ENCODE assay signal across 15 cellular contexts in the genomic region with DNA sequence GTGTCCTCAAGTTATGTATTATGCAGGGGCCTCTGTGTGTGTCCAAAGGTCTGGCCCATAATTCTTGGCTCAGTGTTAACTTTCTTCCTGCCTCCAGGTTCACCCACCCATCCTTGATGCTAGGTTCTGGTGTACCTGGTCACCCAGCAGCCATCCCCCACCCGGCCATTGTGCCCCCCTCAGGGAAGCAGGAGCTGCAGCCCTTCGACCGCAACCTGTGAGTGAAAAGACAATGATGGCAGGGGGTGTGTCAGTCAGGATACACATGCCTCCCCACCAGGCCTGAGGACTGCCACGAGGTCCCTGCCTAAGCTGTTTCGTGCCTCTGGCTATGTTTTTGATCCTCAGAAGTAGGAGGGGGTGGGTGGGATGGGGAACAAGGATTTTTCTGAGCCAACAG. TPM values are rescaled to one million over a fixed set of nuclear protein-coding genes. Genes with fewer than 3 reads are reported as not detected.
A peak's percentile ranks its signal among the peaks of the same experiment; 100 is the strongest.
DNase-seq lines count a peak whose midpoint lies in the region; ATAC-seq and TF ChIP-seq lines count a peak whose summit lies in the region.
"Had no signal": no experiment of that assay in that cellular context is flagged by ENCODE, and none has a peak within 500 bp of the region (broad histone marks: within the 10 kb centered on the region; RNA-seq: fewer than 3 reads in every experiment).

No MANE protein-coding gene starts in this region.

- intact Hi-C loops in cardiac septum (cut with DNase I): no loop called here
- intact Hi-C loops in heart right ventricle (cut with DNase I): loop anchor here in 8 of 10 donors (2.0 to 10.0 kb wide), 4 partner anchors 40 to 101 kb away; no protein-coding TSS in a partner anchor

- H3K36me3 Mint-ChIP-seq in activated naive CD8-positive, alpha-beta T cell treated with anti-CD3 and anti-CD28 coated beads for 36 hours: peaks cover 32% of the 10 kb centered on the region
- peaks cover 3% of the 10 kb centered on the region for H3K36me3 Mint-ChIP-seq in type B pancreatic cell
- H3K36me3 Mint-ChIP-seq in T-helper 2 cell treated with Interferon-gamma antibody and Interleukin-4, amounts not matched to agents 5 μg/mL and 100 μg/mL, for 36 hours (ENCODE audit: low read depth): peaks cover 35% of the 10 kb centered on the region

- H3K27me3 ChIP-seq in heart right ventricle: no peaks in the 10 kb centered on the region

- H3K27ac Mint-ChIP-seq in activated naive CD8-positive, alpha-beta T cell treated with anti-CD3 and anti-CD28 coated beads for 36 hours: peak overlapping the region; percentile 65
- peak overlapping the region; percentile 78 for H3K27ac Mint-ChIP-seq in type B pancreatic cell
- H3K27ac Mint-ChIP-seq in T-helper 2 cell treated with Interferon-gamma antibody and Interleukin-4, amounts not matched to agents 5 μg/mL and 100 μg/mL, for 36 hours: no peak overlapping the region

- H3K27ac ChIP-seq in heart right ventricle: no peak overlapping the region
- H3K27ac ChIP-seq: parathyroid adenoma had no signal

- H3K27me3 Mint-ChIP-seq in activated naive CD8-positive, alpha-beta T cell treated with anti-CD3 and anti-CD28 coated beads for 36 hours: no peaks in the 10 kb centered on the region
- no peaks in the 10 kb centered on the region for H3K27me3 Mint-ChIP-seq in type B pancreatic cell
- no peaks in the 10 kb centered on the region for H3K27me3 Mint-ChIP-seq in T-helper 2 cell treated with Interferon-gamma antibody and Interleukin-4, amounts not matched to agents 5 μg/mL and 100 μg/mL, for 36 hours (ENCODE audit: low read depth)
- H3K27me3 Mint-ChIP-seq: activated naive CD8-positive, alpha-beta T cell treated with anti-CD3 and anti-CD28 coated beads, Interleukin-2, amount 10 ng/mL, durations not matched to agents 7 days and 5 days had no signal

- TF ChIP-seq CTCF in heart right ventricle (IDR thresholded peaks at IDR 0.05) (no peak), type B pancreatic cell (conservative IDR thresholded peaks at IDR 0.05) (no peak), GM13976 (IDR thresholded peaks at IDR 0.05; ENCODE audit: borderline replicate concordance, control extremely low read depth, extremely low read depth, insufficient read depth, missing control alignments) (no peak)

- in situ Hi-C loops in GM13976 (cut with MboI; ENCODE audit: low sequenced_read_pairs, unreplicated experiment): no loop called here

- DNase-seq in cardiac septum (ENCODE audit: low spot score): peak; percentile 58
- DNase-seq in heart right ventricle: no peak
- no peak for DNase-seq in activated naive CD8-positive, alpha-beta T cell treated with anti-CD3 and anti-CD28 coated beads for 36 hours
- DNase-seq in left lobe of liver (ENCODE audit: low spot score): peak; percentile 41
- DNase-seq in type B pancreatic cell (ENCODE audit: extremely low spot score, unreplicated experiment): peak; percentile 65
- no peak for DNase-seq in iPS-NIHi11 (ENCODE audit: low spot score)
- no peak for DNase-seq in GM13976 (ENCODE audit: low spot score)
- no peak for DNase-seq in T-helper 2 cell treated with Interferon-gamma antibody and Interleukin-4, amounts not matched to agents 5 μg/mL and 100 μg/mL, for 36 hours (ENCODE audit: low spot score)
- DNase-seq: activated naive CD8-positive, alpha-beta T cell treated with anti-CD3 and anti-CD28 coated beads, Interleukin-2, amount 10 ng/mL, durations not matched to agents 7 days and 5 days; caudate nucleus; MM.1S; NCI-H187 treated with DMSO at 0.1 percent for 48 hours; NCI-H510A had no signal

- H3K4me1 Mint-ChIP-seq in activated naive CD8-positive, alpha-beta T cell treated with anti-CD3 and anti-CD28 coated beads for 36 hours: peaks cover 61% of the 10 kb centered on the region
- H3K4me1 Mint-ChIP-seq in type B pancreatic cell (ENCODE audit: unreplicated experiment): peaks cover 23% of the 10 kb centered on the region
- H3K4me1 Mint-ChIP-seq in T-helper 2 cell treated with Interferon-gamma antibody and Interleukin-4, amounts not matched to agents 5 μg/mL and 100 μg/mL, for 36 hours (ENCODE audit: low read depth): peaks cover 30% of the 10 kb centered on the region

- ATAC-seq in heart right ventricle (no peak), left lobe of liver (no peak)
- ATAC-seq: HCT116 had no signal

- no peak overlapping the region for H3K4me3 ChIP-seq in heart right ventricle

- peaks cover 0 to 82% (median 3%) of the 10 kb centered on the region in 9 donors for H3K36me3 ChIP-seq in heart right ventricle

- 76 to 85% methylated on average over 5 of the region's 5 CpGs for WGBS in heart right ventricle, 2 donors

- no peaks in the 10 kb centered on the region for H3K9me3 Mint-ChIP-seq in activated naive CD8-positive, alpha-beta T cell treated with anti-CD3 and anti-CD28 coated beads for 36 hours
- H3K9me3 Mint-ChIP-seq in type B pancreatic cell: no peaks in the 10 kb centered on the region
- no peaks in the 10 kb centered on the region for H3K9me3 Mint-ChIP-seq in T-helper 2 cell treated with Interferon-gamma antibody and Interleukin-4, amounts not matched to agents 5 μg/mL and 100 μg/mL, for 36 hours
- H3K9me3 Mint-ChIP-seq: activated naive CD8-positive, alpha-beta T cell treated with anti-CD3 and anti-CD28 coated beads, Interleukin-2, amount 10 ng/mL, durations not matched to agents 7 days and 5 days had no signal

- H3K9me3 ChIP-seq in heart right ventricle: no peaks in the 10 kb centered on the region

- no peak overlapping the region for H3K4me3 Mint-ChIP-seq in activated naive CD8-positive, alpha-beta T cell treated with anti-CD3 and anti-CD28 coated beads for 36 hours
- H3K4me3 Mint-ChIP-seq in type B pancreatic cell: no peak overlapping the region
- no peak overlapping the region for H3K4me3 Mint-ChIP-seq in T-helper 2 cell treated with Interferon-gamma antibody and Interleukin-4, amounts not matched to agents 5 μg/mL and 100 μg/mL, for 36 hours
- H3K4me3 Mint-ChIP-seq: activated naive CD8-positive, alpha-beta T cell treated with anti-CD3 and anti-CD28 coated beads, Interleukin-2, amount 10 ng/mL, durations not matched to agents 7 days and 5 days had no signal

- peaks cover 9 to 49% (median 25%) of the 10 kb centered on the region in 9 donors for H3K4me1 ChIP-seq in heart right ventricle

RNA-seq across cellular contexts. Expression of a gene that starts 27.6 kb away (rescaled TPM):
- total RNA-seq in cardiac septum: 2.2 TPM
- total RNA-seq in heart right ventricle: 1 to 10 TPM in 9 of 10 donors, under 1 TPM in 1; 0.42 to 5.9 (median 2.0) TPM
- polyA plus RNA-seq in heart right ventricle: 1 to 10 TPM; 1.0 TPM
- 10 to 100 TPM; 66.4 to 68.7 TPM for total RNA-seq in activated naive CD8-positive, alpha-beta T cell treated with anti-CD3 and anti-CD28 coated beads for 36 hours
- 3.1 TPM for total RNA-seq in left lobe of liver
- 6.2 and 11.7 TPM in 2 replicates for total RNA-seq in type B pancreatic cell (ENCODE audit: low replicate concordance)

RNA-seq across cellular contexts. Expression of a gene that starts 34.7 kb away (rescaled TPM):
- total RNA-seq in cardiac septum (494 TPM), heart right ventricle (100 to 1,000 TPM; 424 to 543 (median 483) TPM), left lobe of liver (117 TPM), type B pancreatic cell (ENCODE audit: low replicate concordance) (308 and 332 TPM in 2 replicates)
- 100 to 1,000 TPM in 1 of 2 donors, 10 to 100 TPM in 1; 65.2 to 675 TPM for polyA plus RNA-seq in heart right ventricle
- 100 to 1,000 TPM; 253 to 260 TPM for total RNA-seq in activated naive CD8-positive, alpha-beta T cell treated with anti-CD3 and anti-CD28 coated beads for 36 hours

Comparison
In these comparisons a context has a peak if more than half of its experiments do, and no peak if none do; other contexts are left out.
1. DNase-seq: peak in cardiac septum (single experiment), left lobe of liver (single experiment) and type B pancreatic cell (single experiment); none in heart right ventricle (0 of 2), activated naive CD8-positive, alpha-beta T cell treated with anti-CD3 and anti-CD28 coated beads for 36 hours (single experiment), iPS-NIHi11 (single experiment), GM13976 (single experiment) and T-helper 2 cell treated with Interferon-gamma antibody and Interleukin-4, amounts not matched to agents 5 μg/mL and 100 μg/mL, for 36 hours (single experiment).